ENCODE assay signal across 29 cellular contexts in the genomic region with DNA sequence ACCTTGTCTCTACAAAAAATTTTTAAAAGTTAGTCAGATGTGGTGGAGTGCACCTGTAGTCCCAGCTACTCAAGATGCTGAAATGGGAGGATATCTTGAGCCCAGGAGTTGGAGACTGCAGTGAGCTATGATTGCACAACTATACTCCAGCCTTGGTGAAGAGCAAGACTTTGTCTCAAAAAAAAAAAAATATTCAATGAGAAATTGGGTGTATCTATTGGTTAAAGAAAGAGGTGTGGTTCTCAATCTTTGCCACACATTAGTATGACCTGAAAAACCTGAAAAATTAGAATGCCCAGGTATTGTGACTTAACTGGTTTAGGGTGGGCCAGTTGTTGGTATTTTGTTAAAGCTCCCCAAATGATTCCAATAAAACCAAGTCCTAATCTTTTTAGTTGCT. TPM values are rescaled to one million over a fixed set of nuclear protein-coding genes. Genes with fewer than 3 reads are reported as not detected.
"Had no signal": no experiment of that assay in that cellular context is flagged by ENCODE, and none has a peak within 500 bp of the region (broad histone marks: within the 10 kb centered on the region; RNA-seq: fewer than 3 reads in every experiment).

No MANE protein-coding gene starts in this region.

- ATAC-seq: activated CD8-positive, alpha-beta memory T cell treated with anti-CD3 and anti-CD28 coated beads, Interleukin-2, amount 10 ng/mL, durations not matched to agents 7 days and 5 days; body of pancreas; T-cell had no signal

- H3K4me3 ChIP-seq: body of pancreas, cardiac muscle cell, SK-N-MC had no signal

- H3K27ac ChIP-seq: body of pancreas, cardiac muscle cell, SK-N-MC had no signal

- H3K36me3 ChIP-seq: cardiac muscle cell had no signal

- H3K36me3 Mint-ChIP-seq: activated CD8-positive, alpha-beta memory T cell treated with anti-CD3 and anti-CD28 coated beads, Interleukin-2, amount 10 ng/mL, durations not matched to agents 7 days and 5 days; activated naive CD4-positive, alpha-beta T cell treated with anti-CD3 and anti-CD28 coated beads, Interleukin-2, amount 50 U/mL, for 24 hours; T-cell had no signal

- DNase-seq: activated B cell treated with CpG ODN at 0.5 μM for 24 hours; activated CD4-positive, alpha-beta T cell treated with anti-CD3 and anti-CD28 coated beads for 1 hour; activated CD4-positive, alpha-beta T cell treated with anti-CD3 and anti-CD28 coated beads, Interleukin-2, amount 10 ng/mL, durations not matched to agents 24 days and 14 days; activated CD4-positive, alpha-beta T cell treated with anti-CD3 and anti-CD28 coated beads, Interleukin-2, amount 50 U/mL, for 48 hours; activated CD8-positive, alpha-beta memory T cell treated with anti-CD3 and anti-CD28 coated beads, Interleukin-2, amount 10 ng/mL, durations not matched to agents 7 days and 5 days; activated effector memory CD4-positive, alpha-beta T cell treated with Interleukin-2 at 50 U/mL for 16 hours; activated naive CD4-positive, alpha-beta T cell; activated T-cell treated with anti-CD3 and anti-CD28 coated beads, Interleukin-2, amount 50 U/mL, for 24 hours; aorta; body of pancreas; Kasumi-1; KBM-7; MV-4-11; NCI-H1092 treated with DMSO at 0.1 percent for 48 hours; NCI-H1417 treated with DMSO at 0.1 percent for 48 hours; NCI-H1694 treated with DMSO at 0.1 percent for 48 hours; NCI-H2029 treated with DMSO at 0.1 percent for 48 hours; NCI-H345; NCI-H510A; NK-92 treated with Interleukin-12 subunit alpha and Interleukin-12 subunit beta, amount 100 ng/mL, for 24 hours; SHP77 treated with DMSO at 0.1 percent for 48 hours; T-cell; T-helper 2 cell; T1000 had no signal

- H3K27me3 ChIP-seq: body of pancreas, cardiac muscle cell had no signal

- H3K4me1 Mint-ChIP-seq: activated B cell treated with CpG ODN at 0.5 μM for 24 hours; activated CD4-positive, alpha-beta T cell treated with anti-CD3 and anti-CD28 coated beads, Interleukin-2, amount 10 ng/mL, durations not matched to agents 24 days and 14 days; activated CD8-positive, alpha-beta memory T cell treated with anti-CD3 and anti-CD28 coated beads, Interleukin-2, amount 10 ng/mL, durations not matched to agents 7 days and 5 days; activated naive CD4-positive, alpha-beta T cell treated with anti-CD3 and anti-CD28 coated beads, Interleukin-2, amount 50 U/mL, for 24 hours; T-cell had no signal

- H3K4me1 ChIP-seq: body of pancreas had no signal

- H3K4me3 Mint-ChIP-seq: activated B cell treated with CpG ODN at 0.5 μM for 24 hours; activated CD4-positive, alpha-beta T cell treated with anti-CD3 and anti-CD28 coated beads, Interleukin-2, amount 10 ng/mL, durations not matched to agents 24 days and 14 days; activated CD8-positive, alpha-beta memory T cell treated with anti-CD3 and anti-CD28 coated beads, Interleukin-2, amount 10 ng/mL, durations not matched to agents 7 days and 5 days; activated naive CD4-positive, alpha-beta T cell treated with anti-CD3 and anti-CD28 coated beads, Interleukin-2, amount 50 U/mL, for 24 hours; activated T-cell treated with anti-CD3 and anti-CD28 coated beads, Interleukin-2, amount 50 U/mL, for 24 hours; activated T-helper 1 cell treated with anti-CD3 and anti-CD28 coated beads, Interleukin-12 subunit alpha, Interleukin-12 subunit beta, Interleukin-2, Interleukin-4 antibody, amounts not matched to agents 30 ng/mL and 10 ng/mL and 1 ng/mL, durations not matched to agents 14 hours and 24 hours and 36 hours; T-cell had no signal

- H3K9me3 ChIP-seq: body of pancreas had no signal

- H3K27me3 Mint-ChIP-seq: activated B cell treated with CpG ODN at 0.5 μM for 24 hours; activated CD4-positive, alpha-beta T cell treated with anti-CD3 and anti-CD28 coated beads, Interleukin-2, amount 10 ng/mL, durations not matched to agents 24 days and 14 days; activated CD8-positive, alpha-beta memory T cell treated with anti-CD3 and anti-CD28 coated beads, Interleukin-2, amount 10 ng/mL, durations not matched to agents 7 days and 5 days had no signal

- H3K9me3 Mint-ChIP-seq: activated CD4-positive, alpha-beta T cell treated with anti-CD3 and anti-CD28 coated beads, Interleukin-2, amount 10 ng/mL, durations not matched to agents 24 days and 14 days; activated T-helper 1 cell treated with anti-CD3 and anti-CD28 coated beads, Interleukin-12 subunit alpha, Interleukin-12 subunit beta, Interleukin-2, Interleukin-4 antibody, amounts not matched to agents 30 ng/mL and 10 ng/mL and 1 ng/mL, durations not matched to agents 14 hours and 24 hours and 36 hours had no signal

- H3K27ac Mint-ChIP-seq: activated B cell treated with CpG ODN at 0.5 μM for 24 hours; activated CD4-positive, alpha-beta T cell treated with anti-CD3 and anti-CD28 coated beads, Interleukin-2, amount 10 ng/mL, durations not matched to agents 24 days and 14 days; activated CD8-positive, alpha-beta memory T cell treated with anti-CD3 and anti-CD28 coated beads, Interleukin-2, amount 10 ng/mL, durations not matched to agents 7 days and 5 days; activated naive CD4-positive, alpha-beta T cell treated with anti-CD3 and anti-CD28 coated beads, Interleukin-2, amount 50 U/mL, for 24 hours; activated T-cell treated with anti-CD3 and anti-CD28 coated beads, Interleukin-2, amount 50 U/mL, for 24 hours; activated T-helper 1 cell treated with anti-CD3 and anti-CD28 coated beads, Interleukin-12 subunit alpha, Interleukin-12 subunit beta, Interleukin-2, Interleukin-4 antibody, amounts not matched to agents 30 ng/mL and 10 ng/mL and 1 ng/mL, durations not matched to agents 14 hours and 24 hours and 36 hours; T-cell had no signal

RNA-seq across cellular contexts. Expression of a gene that starts 32.4 kb away (rescaled TPM):
- total RNA-seq: activated B cell treated with CpG ODN at 0.5 μM for 24 hours; activated CD4-positive, alpha-beta T cell treated with anti-CD3 and anti-CD28 coated beads, Interleukin-2, amount 10 ng/mL, durations not matched to agents 24 days and 14 days; activated CD8-positive, alpha-beta memory T cell treated with anti-CD3 and anti-CD28 coated beads, Interleukin-2, amount 10 ng/mL, durations not matched to agents 7 days and 5 days; activated T-helper 1 cell treated with anti-CD3 and anti-CD28 coated beads, Interleukin-12 subunit alpha, Interleukin-12 subunit beta, Interleukin-2, Interleukin-4 antibody, amounts not matched to agents 30 ng/mL and 10 ng/mL and 1 ng/mL, durations not matched to agents 14 hours and 24 hours and 36 hours; aorta; body of pancreas; cardiac muscle cell; cerebellum; T-cell had no signal
